Comparison of ENCODE assay signal across 1 cellular context in genomic region chr11:126268708-126269579, GRCh38.
TF ChIP-seq lines count a peak whose summit lies in the region.

Gene FOXRED1, plus strand, starts transcription at chr11:126269154. Its CDS starts 53 bp downstream, at chr11:126269207.
Gene SRPRA, minus strand, starts transcription at chr11:126268895. Its CDS starts 91 bp downstream, at chr11:126268804.

TF ChIP-seq in GM12878, 131 proteins besides CTCF, POLR2A, EP300 and RAD21 (continued from another document and continues in another):
- TF ChIP-seq ZBTB40 (IDR thresholded peaks at IDR 0.05; ENCODE audit: borderline replicate concordance): peak; percentile 92
- TF ChIP-seq ZBED1 (IDR thresholded peaks at IDR 0.05; ENCODE audit: borderline replicate concordance): no peak
- TF ChIP-seq, protein P1, sequence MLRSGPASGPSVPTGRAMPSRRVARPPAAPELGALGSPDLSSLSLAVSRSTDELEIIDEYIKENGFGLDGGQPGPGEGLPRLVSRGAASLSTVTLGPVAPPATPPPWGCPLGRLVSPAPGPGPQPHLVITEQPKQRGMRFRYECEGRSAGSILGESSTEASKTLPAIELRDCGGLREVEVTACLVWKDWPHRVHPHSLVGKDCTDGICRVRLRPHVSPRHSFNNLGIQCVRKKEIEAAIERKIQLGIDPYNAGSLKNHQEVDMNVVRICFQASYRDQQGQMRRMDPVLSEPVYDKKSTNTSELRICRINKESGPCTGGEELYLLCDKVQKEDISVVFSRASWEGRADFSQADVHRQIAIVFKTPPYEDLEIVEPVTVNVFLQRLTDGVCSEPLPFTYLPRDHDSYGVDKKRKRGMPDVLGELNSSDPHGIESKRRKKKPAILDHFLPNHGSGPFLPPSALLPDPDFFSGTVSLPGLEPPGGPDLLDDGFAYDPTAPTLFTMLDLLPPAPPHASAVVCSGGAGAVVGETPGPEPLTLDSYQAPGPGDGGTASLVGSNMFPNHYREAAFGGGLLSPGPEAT (IDR thresholded peaks at IDR 0.05; ENCODE audit: low read depth): peak; percentile 80
- peak; percentile 54; the same call in 1 of the 2 replicates for TF ChIP-seq CBFB (IDR thresholded peaks at IDR 0.05; ENCODE audit: low read depth)
- no peak for TF ChIP-seq NR2C2 (IDR thresholded peaks at IDR 0.05; ENCODE audit: borderline replicate concordance, control insufficient read depth, insufficient read length, low read depth)
- TF ChIP-seq NBN (IDR thresholded peaks at IDR 0.05): peak; percentile 91; the same call in 1 of the 2 replicates
- TF ChIP-seq, protein P2, sequence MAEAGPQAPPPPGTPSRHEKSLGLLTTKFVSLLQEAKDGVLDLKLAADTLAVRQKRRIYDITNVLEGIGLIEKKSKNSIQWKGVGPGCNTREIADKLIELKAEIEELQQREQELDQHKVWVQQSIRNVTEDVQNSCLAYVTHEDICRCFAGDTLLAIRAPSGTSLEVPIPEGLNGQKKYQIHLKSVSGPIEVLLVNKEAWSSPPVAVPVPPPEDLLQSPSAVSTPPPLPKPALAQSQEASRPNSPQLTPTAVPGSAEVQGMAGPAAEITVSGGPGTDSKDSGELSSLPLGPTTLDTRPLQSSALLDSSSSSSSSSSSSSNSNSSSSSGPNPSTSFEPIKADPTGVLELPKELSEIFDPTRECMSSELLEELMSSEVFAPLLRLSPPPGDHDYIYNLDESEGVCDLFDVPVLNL (IDR thresholded peaks at IDR 0.05; ENCODE audit: low read depth, low read length): no peak; the same call in 1 of the 2 replicates
- TF ChIP-seq ZZZ3 (IDR thresholded peaks at IDR 0.05; ENCODE audit: control insufficient read depth, insufficient read length, low read depth): no peak
- TF ChIP-seq GABPA (IDR thresholded peaks at IDR 0.05; ENCODE audit: low read depth): peak; percentile 92
- TF ChIP-seq WRNIP1 (IDR thresholded peaks at IDR 0.05; ENCODE audit: borderline replicate concordance, low read depth, low read length): no peak
- no peak for TF ChIP-seq CBX5 (IDR thresholded peaks at IDR 0.05; ENCODE audit: low read depth)
- TF ChIP-seq EED (IDR thresholded peaks at IDR 0.05; ENCODE audit: low read depth): peak; percentile 29; the same call in 1 of the 2 replicates
- no peak for TF ChIP-seq PML (IDR thresholded peaks at IDR 0.05; ENCODE audit: low read length)
- TF ChIP-seq, protein P3, sequence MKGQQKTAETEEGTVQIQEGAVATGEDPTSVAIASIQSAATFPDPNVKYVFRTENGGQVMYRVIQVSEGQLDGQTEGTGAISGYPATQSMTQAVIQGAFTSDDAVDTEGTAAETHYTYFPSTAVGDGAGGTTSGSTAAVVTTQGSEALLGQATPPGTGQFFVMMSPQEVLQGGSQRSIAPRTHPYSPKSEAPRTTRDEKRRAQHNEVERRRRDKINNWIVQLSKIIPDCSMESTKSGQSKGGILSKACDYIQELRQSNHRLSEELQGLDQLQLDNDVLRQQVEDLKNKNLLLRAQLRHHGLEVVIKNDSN (IDR thresholded peaks at IDR 0.05; ENCODE audit: borderline replicate concordance, extremely low read length, insufficient read depth, low read depth, low read length): peak; percentile 87
- TF ChIP-seq SPI1 (IDR thresholded peaks at IDR 0.05; ENCODE audit: borderline replicate concordance, insufficient read depth, low read depth, low read length): peak; percentile 46; the same call in 1 of the 2 replicates
- no peak for TF ChIP-seq MEF2B (IDR thresholded peaks at IDR 0.05; ENCODE audit: partially characterized antibody, poor library complexity, severe bottlenecking)
- peak; percentile 91 for TF ChIP-seq IKZF1 (conservative IDR thresholded peaks at IDR 0.05)
- TF ChIP-seq SUZ12 (IDR thresholded peaks at IDR 0.05; ENCODE audit: unreplicated experiment): no peak
- TF ChIP-seq ETV6 (conservative IDR thresholded peaks at IDR 0.05 in 1 of 2, IDR thresholded peaks at IDR 0.05 in 1 of 2; ENCODE audit: borderline replicate concordance in 1 of 2, low read depth in 1 of 2): peak in 1 of 2 experiments; percentile 70; a peak in 1 of 4 replicates
- no peak for TF ChIP-seq ZNF622 (IDR thresholded peaks at IDR 0.05)
- 0 out of 2 replicates have a peak, but pooled peaks have one; percentile 7 for TF ChIP-seq TCF12 (IDR thresholded peaks at IDR 0.05; ENCODE audit: low read depth, low read length)
- peak; percentile 44 for TF ChIP-seq RELA (IDR thresholded peaks at IDR 0.05; ENCODE audit: borderline replicate concordance, partially characterized antibody)
- TF ChIP-seq, protein P4, sequence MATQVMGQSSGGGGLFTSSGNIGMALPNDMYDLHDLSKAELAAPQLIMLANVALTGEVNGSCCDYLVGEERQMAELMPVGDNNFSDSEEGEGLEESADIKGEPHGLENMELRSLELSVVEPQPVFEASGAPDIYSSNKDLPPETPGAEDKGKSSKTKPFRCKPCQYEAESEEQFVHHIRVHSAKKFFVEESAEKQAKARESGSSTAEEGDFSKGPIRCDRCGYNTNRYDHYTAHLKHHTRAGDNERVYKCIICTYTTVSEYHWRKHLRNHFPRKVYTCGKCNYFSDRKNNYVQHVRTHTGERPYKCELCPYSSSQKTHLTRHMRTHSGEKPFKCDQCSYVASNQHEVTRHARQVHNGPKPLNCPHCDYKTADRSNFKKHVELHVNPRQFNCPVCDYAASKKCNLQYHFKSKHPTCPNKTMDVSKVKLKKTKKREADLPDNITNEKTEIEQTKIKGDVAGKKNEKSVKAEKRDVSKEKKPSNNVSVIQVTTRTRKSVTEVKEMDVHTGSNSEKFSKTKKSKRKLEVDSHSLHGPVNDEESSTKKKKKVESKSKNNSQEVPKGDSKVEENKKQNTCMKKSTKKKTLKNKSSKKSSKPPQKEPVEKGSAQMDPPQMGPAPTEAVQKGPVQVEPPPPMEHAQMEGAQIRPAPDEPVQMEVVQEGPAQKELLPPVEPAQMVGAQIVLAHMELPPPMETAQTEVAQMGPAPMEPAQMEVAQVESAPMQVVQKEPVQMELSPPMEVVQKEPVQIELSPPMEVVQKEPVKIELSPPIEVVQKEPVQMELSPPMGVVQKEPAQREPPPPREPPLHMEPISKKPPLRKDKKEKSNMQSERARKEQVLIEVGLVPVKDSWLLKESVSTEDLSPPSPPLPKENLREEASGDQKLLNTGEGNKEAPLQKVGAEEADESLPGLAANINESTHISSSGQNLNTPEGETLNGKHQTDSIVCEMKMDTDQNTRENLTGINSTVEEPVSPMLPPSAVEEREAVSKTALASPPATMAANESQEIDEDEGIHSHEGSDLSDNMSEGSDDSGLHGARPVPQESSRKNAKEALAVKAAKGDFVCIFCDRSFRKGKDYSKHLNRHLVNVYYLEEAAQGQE (IDR thresholded peaks at IDR 0.05; ENCODE audit: low read depth, low read length): 0 out of 2 replicates have a peak, but pooled peaks have one; percentile 27
- peak; percentile 35; the same call in 2 of the 3 replicates for TF ChIP-seq POU2F2 (IDR thresholded peaks at IDR 0.05; ENCODE audit: borderline replicate concordance, low read depth, low read length)
- TF ChIP-seq NR2F1 (conservative IDR thresholded peaks at IDR 0.05): peak; percentile 63
- peak; percentile 39 to 61 for TF ChIP-seq IKZF2 (IDR thresholded peaks at IDR 0.05)
- TF ChIP-seq MTA3 (IDR thresholded peaks at IDR 0.05; ENCODE audit: borderline replicate concordance, low read length): no peak
- peak; percentile 6 for TF ChIP-seq PBX3 (IDR thresholded peaks at IDR 0.05; ENCODE audit: insufficient replicate concordance, low read depth, low read length)
- TF ChIP-seq PAX8 (IDR thresholded peaks at IDR 0.05): no peak
- TF ChIP-seq PAX5 (IDR thresholded peaks at IDR 0.05; ENCODE audit: borderline replicate concordance, low read depth, low read length): peak; percentile 73; the same call in 1 of the 2 replicates
- no peak for TF ChIP-seq BCL11A (IDR thresholded peaks at IDR 0.05; ENCODE audit: low read depth, low read length)
- peak; percentile 50; the same call in 1 of the 2 replicates for TF ChIP-seq FOXK2 (IDR thresholded peaks at IDR 0.05)
- TF ChIP-seq NR2C1 (IDR thresholded peaks at IDR 0.05): peak; percentile 90
- TF ChIP-seq, protein P5, sequence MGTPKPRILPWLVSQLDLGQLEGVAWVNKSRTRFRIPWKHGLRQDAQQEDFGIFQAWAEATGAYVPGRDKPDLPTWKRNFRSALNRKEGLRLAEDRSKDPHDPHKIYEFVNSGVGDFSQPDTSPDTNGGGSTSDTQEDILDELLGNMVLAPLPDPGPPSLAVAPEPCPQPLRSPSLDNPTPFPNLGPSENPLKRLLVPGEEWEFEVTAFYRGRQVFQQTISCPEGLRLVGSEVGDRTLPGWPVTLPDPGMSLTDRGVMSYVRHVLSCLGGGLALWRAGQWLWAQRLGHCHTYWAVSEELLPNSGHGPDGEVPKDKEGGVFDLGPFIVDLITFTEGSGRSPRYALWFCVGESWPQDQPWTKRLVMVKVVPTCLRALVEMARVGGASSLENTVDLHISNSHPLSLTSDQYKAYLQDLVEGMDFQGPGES (IDR thresholded peaks at IDR 0.05): peak; percentile 75
- TF ChIP-seq FOXM1 (IDR thresholded peaks at IDR 0.05; ENCODE audit: low read depth, low read length): no peak
- TF ChIP-seq BCLAF1 (IDR thresholded peaks at IDR 0.05): no peak
- TF ChIP-seq, protein P6, sequence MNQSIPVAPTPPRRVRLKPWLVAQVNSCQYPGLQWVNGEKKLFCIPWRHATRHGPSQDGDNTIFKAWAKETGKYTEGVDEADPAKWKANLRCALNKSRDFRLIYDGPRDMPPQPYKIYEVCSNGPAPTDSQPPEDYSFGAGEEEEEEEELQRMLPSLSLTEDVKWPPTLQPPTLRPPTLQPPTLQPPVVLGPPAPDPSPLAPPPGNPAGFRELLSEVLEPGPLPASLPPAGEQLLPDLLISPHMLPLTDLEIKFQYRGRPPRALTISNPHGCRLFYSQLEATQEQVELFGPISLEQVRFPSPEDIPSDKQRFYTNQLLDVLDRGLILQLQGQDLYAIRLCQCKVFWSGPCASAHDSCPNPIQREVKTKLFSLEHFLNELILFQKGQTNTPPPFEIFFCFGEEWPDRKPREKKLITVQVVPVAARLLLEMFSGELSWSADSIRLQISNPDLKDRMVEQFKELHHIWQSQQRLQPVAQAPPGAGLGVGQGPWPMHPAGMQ (IDR thresholded peaks at IDR 0.05; ENCODE audit: borderline replicate concordance): no peak
- TF ChIP-seq, protein P7, sequence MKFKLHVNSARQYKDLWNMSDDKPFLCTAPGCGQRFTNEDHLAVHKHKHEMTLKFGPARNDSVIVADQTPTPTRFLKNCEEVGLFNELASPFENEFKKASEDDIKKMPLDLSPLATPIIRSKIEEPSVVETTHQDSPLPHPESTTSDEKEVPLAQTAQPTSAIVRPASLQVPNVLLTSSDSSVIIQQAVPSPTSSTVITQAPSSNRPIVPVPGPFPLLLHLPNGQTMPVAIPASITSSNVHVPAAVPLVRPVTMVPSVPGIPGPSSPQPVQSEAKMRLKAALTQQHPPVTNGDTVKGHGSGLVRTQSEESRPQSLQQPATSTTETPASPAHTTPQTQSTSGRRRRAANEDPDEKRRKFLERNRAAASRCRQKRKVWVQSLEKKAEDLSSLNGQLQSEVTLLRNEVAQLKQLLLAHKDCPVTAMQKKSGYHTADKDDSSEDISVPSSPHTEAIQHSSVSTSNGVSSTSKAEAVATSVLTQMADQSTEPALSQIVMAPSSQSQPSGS (IDR thresholded peaks at IDR 0.05; ENCODE audit: low read length): no peak
